ENCODE assay signal across 1 cellular context in the genomic region with DNA sequence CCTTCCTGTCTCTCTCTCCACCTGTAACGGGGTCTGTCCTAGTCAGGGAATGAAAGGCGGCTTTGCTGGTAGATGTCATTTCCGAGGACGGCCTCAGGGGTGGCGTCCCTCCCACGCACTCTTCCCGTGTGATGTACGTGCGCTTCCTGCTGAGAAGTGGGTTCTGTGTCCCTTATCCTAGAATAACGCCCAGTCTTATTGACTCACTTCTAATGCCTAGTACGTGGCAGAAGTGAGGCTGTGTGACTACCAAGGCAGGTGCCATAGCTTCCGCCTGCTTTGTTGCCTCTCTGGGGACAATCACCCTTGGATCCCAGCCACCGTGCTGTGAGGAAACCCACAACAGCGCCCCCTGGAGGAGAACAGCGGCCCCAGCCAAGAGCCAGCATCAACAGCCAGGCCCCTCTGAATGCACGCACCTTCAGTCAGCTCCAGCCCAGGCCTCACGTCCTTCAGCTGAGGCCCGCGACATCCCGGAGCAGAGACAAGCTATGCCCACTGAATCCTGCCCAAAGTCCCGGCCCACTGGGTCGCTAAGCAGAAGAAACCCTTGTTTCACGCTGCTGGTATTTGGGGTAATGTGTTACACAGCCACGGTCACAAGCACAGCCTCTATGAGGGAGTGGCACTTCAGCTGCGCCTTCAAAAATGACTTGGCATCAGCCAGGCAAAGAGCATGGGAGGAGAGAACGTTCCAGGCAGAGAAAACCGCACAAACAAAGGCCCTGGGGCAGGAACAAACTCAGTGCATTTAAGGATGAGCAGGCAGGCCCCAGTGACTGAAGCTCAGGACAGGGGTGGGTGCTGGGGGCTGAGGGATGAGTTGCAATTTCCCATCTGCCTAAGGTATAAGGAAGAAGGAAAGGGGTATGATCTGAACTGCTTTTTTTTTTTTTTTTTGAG.
TF ChIP-seq lines count a peak whose summit lies in the region.

No MANE protein-coding gene starts in this region.

TF ChIP-seq in H1, 55 proteins besides CTCF, POLR2A, EP300 and RAD21 (continued from another document):
- TF ChIP-seq MAFK (IDR thresholded peaks at IDR 0.05; ENCODE audit: low read depth, low read length) (no peak), TEAD4 (IDR thresholded peaks at IDR 0.05; ENCODE audit: low read depth, low read length) (0 out of 2 replicates have a peak, but pooled peaks have one; percentile 10), BRCA1 (IDR thresholded peaks at IDR 0.05; ENCODE audit: low read depth, low read length) (no peak)
- TF ChIP-seq, protein P1, sequence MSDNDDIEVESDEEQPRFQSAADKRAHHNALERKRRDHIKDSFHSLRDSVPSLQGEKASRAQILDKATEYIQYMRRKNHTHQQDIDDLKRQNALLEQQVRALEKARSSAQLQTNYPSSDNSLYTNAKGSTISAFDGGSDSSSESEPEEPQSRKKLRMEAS (IDR thresholded peaks at IDR 0.05) = peak; percentile 57
